In genomic region chr18:2425426-2426317, GRCh38 we compare ENCODE assay signal across 1 cellular context.
A peak's percentile ranks its signal among the peaks of the same experiment; 100 is the strongest.
TF ChIP-seq lines count a peak whose summit lies in the region.

No MANE protein-coding gene starts in this region.

TF ChIP-seq in K562, 482 proteins besides CTCF, POLR2A, EP300 and RAD21 (continued from another document and continues in another):
- TF ChIP-seq ZNF609 (CRISPR knock-in tag; IDR thresholded peaks at IDR 0.05; ENCODE audit: borderline replicate concordance) = no peak
- no peak for TF ChIP-seq SRSF1 (IDR thresholded peaks at IDR 0.05; ENCODE audit: low read depth, low read length)
- TF ChIP-seq TSC22D4 (tag; IDR thresholded peaks at IDR 0.05) = no peak
- TF ChIP-seq ZEB2 (IDR thresholded peaks at IDR 0.05) = peak; percentile 59; the same call in 1 of the 2 replicates
- peak; percentile 40; the same call in 1 of the 2 replicates for TF ChIP-seq ARID1B (IDR thresholded peaks at IDR 0.05)
- peak; percentile 33; the same call in 1 of the 2 replicates for TF ChIP-seq SOX6 (IDR thresholded peaks at IDR 0.05)
- TF ChIP-seq RFX1 (IDR thresholded peaks at IDR 0.05) = no peak
- TF ChIP-seq RBM34 (IDR thresholded peaks at IDR 0.05; ENCODE audit: borderline replicate concordance, insufficient read depth, low read length) = no peak
- TF ChIP-seq UBTF (IDR thresholded peaks at IDR 0.05; ENCODE audit: borderline replicate concordance in 1 of 2, low read depth in 2 of 2, low read length in 2 of 2) = no peak
- TF ChIP-seq MCM5 (IDR thresholded peaks at IDR 0.05; ENCODE audit: low read depth) = no peak
- TF ChIP-seq CREB3L1 (IDR thresholded peaks at IDR 0.05; ENCODE audit: borderline replicate concordance, low read depth) = no peak
- no peak for TF ChIP-seq U2AF1 (optimal IDR thresholded peaks at IDR 0.05; ENCODE audit: low read depth, low read length)
- no peak for TF ChIP-seq NRF1 (conservative IDR thresholded peaks at IDR 0.05 in 1 of 2, IDR thresholded peaks at IDR 0.05 in 1 of 2)
- no peak for TF ChIP-seq BHLHE40 (IDR thresholded peaks at IDR 0.05; ENCODE audit: low read length)
- TF ChIP-seq BCL6 (CRISPR knock-in tag; IDR thresholded peaks at IDR 0.05) = no peak
- TF ChIP-seq JUN (IDR thresholded peaks at IDR 0.05; ENCODE audit: borderline replicate concordance, low read depth, low read length) = peak; percentile 48; the same call in 1 of the 2 replicates
- TF ChIP-seq JUN (CRISPR knock-in tag; IDR thresholded peaks at IDR 0.05; ENCODE audit: borderline replicate concordance) = no peak
- TF ChIP-seq KDM1A (IDR thresholded peaks at IDR 0.05) = no peak
- TF ChIP-seq NBN (IDR thresholded peaks at IDR 0.05; ENCODE audit: low read depth) = no peak
- TF ChIP-seq CTBP1 (IDR thresholded peaks at IDR 0.05; ENCODE audit: borderline replicate concordance) = peak; percentile 76
- no peak for TF ChIP-seq ZNF695 (CRISPR knock-in tag; IDR thresholded peaks at IDR 0.05)
- TF ChIP-seq ZNF121 (CRISPR knock-in tag; conservative IDR thresholded peaks at IDR 0.05) = no peak
- no peak for TF ChIP-seq SRSF9 (IDR thresholded peaks at IDR 0.05; ENCODE audit: borderline replicate concordance, low read depth, low read length)
- TF ChIP-seq XRCC3 (IDR thresholded peaks at IDR 0.05) = no peak
- no peak for TF ChIP-seq CREB5 (CRISPR knock-in tag; IDR thresholded peaks at IDR 0.05)
- TF ChIP-seq ZNF232 (CRISPR knock-in tag; IDR thresholded peaks at IDR 0.05) = no peak
- TF ChIP-seq HEY1 (CRISPR knock-in tag; IDR thresholded peaks at IDR 0.05; ENCODE audit: borderline replicate concordance) = no peak
- TF ChIP-seq NR2F6 (CRISPR knock-in tag; IDR thresholded peaks at IDR 0.05) = no peak
- TF ChIP-seq PHF20 (IDR thresholded peaks at IDR 0.05; ENCODE audit: partially characterized antibody) = no peak
- TF ChIP-seq THRB (CRISPR knock-in tag; conservative IDR thresholded peaks at IDR 0.05) = 0 out of 2 replicates have a peak, but pooled peaks have one; percentile 19
- TF ChIP-seq FOXP1 (CRISPR knock-in tag; IDR thresholded peaks at IDR 0.05) = no peak
- TF ChIP-seq TCF7 (IDR thresholded peaks at IDR 0.05; ENCODE audit: borderline replicate concordance) = no peak
- TF ChIP-seq KAT8 (IDR thresholded peaks at IDR 0.05; ENCODE audit: low read depth) = no peak
- no peak for TF ChIP-seq PHB2 (IDR thresholded peaks at IDR 0.05; ENCODE audit: low read depth)
- TF ChIP-seq CHD2 (IDR thresholded peaks at IDR 0.05; ENCODE audit: low read depth, low read length) = no peak
- TF ChIP-seq ATF7 (IDR thresholded peaks at IDR 0.05) = peak; percentile 34; the same call in 1 of the 2 replicates
- no peak for TF ChIP-seq NFIC (IDR thresholded peaks at IDR 0.05)
- no peak for TF ChIP-seq SFPQ (IDR thresholded peaks at IDR 0.05; ENCODE audit: low read depth, low read length)
- TF ChIP-seq FUS (optimal IDR thresholded peaks at IDR 0.05; ENCODE audit: low read depth, low read length) = no peak
- TF ChIP-seq DEAF1 (CRISPR knock-in tag; IDR thresholded peaks at IDR 0.05) = no peak
- TF ChIP-seq ZKSCAN3 (CRISPR knock-in tag; IDR thresholded peaks at IDR 0.05) = no peak
- TF ChIP-seq NCOA4 (IDR thresholded peaks at IDR 0.05; ENCODE audit: partially characterized antibody) = no peak
- TF ChIP-seq JUND (IDR thresholded peaks at IDR 0.05; ENCODE audit: borderline replicate concordance, low read depth, low read length) = peak; percentile 73
- 0 out of 3 replicates have a peak, but pooled peaks have one; percentile 36 for TF ChIP-seq JUND (tag; IDR thresholded peaks at IDR 0.05; ENCODE audit: borderline replicate concordance, low read depth, low read length)
- TF ChIP-seq E2F8 (IDR thresholded peaks at IDR 0.05; ENCODE audit: low read depth, partially characterized antibody) = no peak
- 0 out of 2 replicates have a peak, but pooled peaks have one; percentile 41 for TF ChIP-seq EHMT2 (IDR thresholded peaks at IDR 0.05)
- TF ChIP-seq TAL1 (IDR thresholded peaks at IDR 0.05) = no peak
- TF ChIP-seq ZNF584 (CRISPR knock-in tag; IDR thresholded peaks at IDR 0.05; ENCODE audit: low read depth) = peak; percentile 67; the same call in 1 of the 2 replicates
- no peak for TF ChIP-seq ZNF23 (CRISPR knock-in tag; IDR thresholded peaks at IDR 0.05)
- TF ChIP-seq ZC3H11A (IDR thresholded peaks at IDR 0.05; ENCODE audit: low read depth, low read length) = no peak
- no peak for TF ChIP-seq RBM17 (IDR thresholded peaks at IDR 0.05; ENCODE audit: borderline replicate concordance, low read depth, low read length)
- TF ChIP-seq TRIM24 (IDR thresholded peaks at IDR 0.05) = peak; percentile 94 to 95
- TF ChIP-seq HDAC1 (IDR thresholded peaks at IDR 0.05) = no peak
- TF ChIP-seq MEIS2 (IDR thresholded peaks at IDR 0.05; ENCODE audit: partially characterized antibody) = no peak
